Comparison of ENCODE assay signal across 8 cellular contexts in genomic region chr7:67301667-67302066, GRCh38.
A peak's percentile ranks its signal among the peaks of the same experiment; 100 is the strongest.
DNase-seq lines count a peak whose midpoint lies in the region; ATAC-seq and TF ChIP-seq lines count a peak whose summit lies in the region.

No MANE protein-coding gene starts in this region.

- no peak for ATAC-seq in stimulated activated naive CD8-positive, alpha-beta T cell treated with anti-CD3 and anti-CD28 coated beads, Interleukin-15, Interleukin-2, amounts not matched to agents 100 U/mL and 50 U/mL, for 24 hours
- ATAC-seq in GM21381 (IDR thresholded peaks at IDR 0.05; ENCODE audit: unreplicated experiment) (no peak), GM18511 (IDR thresholded peaks at IDR 0.05; ENCODE audit: unreplicated experiment) (no peak)

- no peaks in the 10 kb centered on the region for H3K27me3 Mint-ChIP-seq in stimulated activated naive CD8-positive, alpha-beta T cell treated with anti-CD3 and anti-CD28 coated beads, Interleukin-15, Interleukin-2, amounts not matched to agents 100 ng/mL and 50 ng/mL, for 24 hours
- no peaks in the 10 kb centered on the region for H3K27me3 Mint-ChIP-seq in mesothelial cell of epicardium (ENCODE audit: low read depth)

- DNase-seq in stimulated activated naive CD8-positive, alpha-beta T cell treated with anti-CD3 and anti-CD28 coated beads, Interleukin-15, Interleukin-2, amounts not matched to agents 100 U/mL and 50 U/mL, for 24 hours, result no peak
- DNase-seq in cardiac fibroblast (ENCODE audit: low read depth in 2 of 2) (peak in 1 of 2 donors; percentile 5), mesothelial cell of epicardium (ENCODE audit: low spot score in 2 of 2, unreplicated experiment in 2 of 2) (no peak), NCI-H146 (lab: John Stamatoyannopoulos, UW) (no peak)
- DNase-seq in stimulated activated CD8-positive, alpha-beta memory T cell treated with anti-CD3 and anti-CD28 coated beads, Interleukin-4, amount 100 ng/mL, for 48 hours, result no peak

- peak overlapping the region; percentile 89 for H3K4me3 Mint-ChIP-seq in stimulated activated naive CD8-positive, alpha-beta T cell treated with anti-CD3 and anti-CD28 coated beads, Interleukin-15, Interleukin-2, amounts not matched to agents 100 ng/mL and 50 ng/mL, for 24 hours
- H3K4me3 Mint-ChIP-seq in mesothelial cell of epicardium, result peak overlapping the region; percentile 90

- H3K9me3 Mint-ChIP-seq in stimulated activated naive CD8-positive, alpha-beta T cell treated with anti-CD3 and anti-CD28 coated beads, Interleukin-15, Interleukin-2, amounts not matched to agents 100 ng/mL and 50 ng/mL, for 24 hours, result no peaks in the 10 kb centered on the region
- H3K9me3 Mint-ChIP-seq in mesothelial cell of epicardium, result no peaks in the 10 kb centered on the region

- peaks cover 19% of the 10 kb centered on the region for H3K36me3 Mint-ChIP-seq in stimulated activated naive CD8-positive, alpha-beta T cell treated with anti-CD3 and anti-CD28 coated beads, Interleukin-15, Interleukin-2, amounts not matched to agents 100 ng/mL and 50 ng/mL, for 24 hours (ENCODE audit: low read depth)
- H3K36me3 Mint-ChIP-seq in mesothelial cell of epicardium, result peaks cover 3% of the 10 kb centered on the region

- H3K4me1 Mint-ChIP-seq in stimulated activated naive CD8-positive, alpha-beta T cell treated with anti-CD3 and anti-CD28 coated beads, Interleukin-15, Interleukin-2, amounts not matched to agents 100 ng/mL and 50 ng/mL, for 24 hours (ENCODE audit: low read depth), result peaks cover 20% of the 10 kb centered on the region
- peaks cover 7% of the 10 kb centered on the region for H3K4me1 Mint-ChIP-seq in mesothelial cell of epicardium

- peak overlapping the region; percentile 82 to 89 for H3K4me3 ChIP-seq in cardiac fibroblast (replicated peaks in 1 of 2; ENCODE audit: low read depth in 2 of 2, low read length in 2 of 2)

- no peak for TF ChIP-seq CTCF in cardiac fibroblast (IDR thresholded peaks at IDR 0.05; ENCODE audit: low read depth, low read length)
- no peak for TF ChIP-seq CTCF in mesothelial cell of epicardium (IDR thresholded peaks at IDR 0.05; ENCODE audit: unreplicated experiment)

- H3K27ac Mint-ChIP-seq in stimulated activated naive CD8-positive, alpha-beta T cell treated with anti-CD3 and anti-CD28 coated beads, Interleukin-15, Interleukin-2, amounts not matched to agents 100 ng/mL and 50 ng/mL, for 24 hours, result no peak overlapping the region
- peak overlapping the region; percentile 99 for H3K27ac Mint-ChIP-seq in mesothelial cell of epicardium
